ENCODE assay signal across 2 cellular contexts in the genomic region with DNA sequence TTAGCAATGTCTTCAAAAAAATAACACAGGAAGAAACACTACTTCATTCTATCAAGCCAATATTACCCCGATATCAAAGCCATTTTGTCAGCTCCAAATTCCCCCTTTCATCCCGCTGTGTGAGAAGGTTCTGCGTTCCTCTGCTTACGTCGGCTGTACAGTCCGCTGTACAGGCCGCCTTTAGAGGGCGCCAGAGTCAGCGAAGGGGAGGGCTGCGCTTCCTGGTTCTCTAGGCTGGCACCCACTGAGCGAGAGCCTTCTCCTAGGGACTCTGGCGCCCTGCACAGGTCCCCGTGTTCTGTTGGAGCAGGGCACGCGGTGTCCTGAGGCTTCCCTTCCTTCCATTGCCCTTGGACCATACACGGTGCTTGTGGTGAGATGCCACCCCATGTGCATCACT.
A peak's percentile ranks its signal among the peaks of the same experiment; 100 is the strongest.
TF ChIP-seq lines count a peak whose summit lies in the region.

No MANE protein-coding gene starts in this region.

TF ChIP-seq in HepG2, 621 proteins besides CTCF, POLR2A, EP300 and RAD21 (continued from another document):
- TF ChIP-seq, protein P1, sequence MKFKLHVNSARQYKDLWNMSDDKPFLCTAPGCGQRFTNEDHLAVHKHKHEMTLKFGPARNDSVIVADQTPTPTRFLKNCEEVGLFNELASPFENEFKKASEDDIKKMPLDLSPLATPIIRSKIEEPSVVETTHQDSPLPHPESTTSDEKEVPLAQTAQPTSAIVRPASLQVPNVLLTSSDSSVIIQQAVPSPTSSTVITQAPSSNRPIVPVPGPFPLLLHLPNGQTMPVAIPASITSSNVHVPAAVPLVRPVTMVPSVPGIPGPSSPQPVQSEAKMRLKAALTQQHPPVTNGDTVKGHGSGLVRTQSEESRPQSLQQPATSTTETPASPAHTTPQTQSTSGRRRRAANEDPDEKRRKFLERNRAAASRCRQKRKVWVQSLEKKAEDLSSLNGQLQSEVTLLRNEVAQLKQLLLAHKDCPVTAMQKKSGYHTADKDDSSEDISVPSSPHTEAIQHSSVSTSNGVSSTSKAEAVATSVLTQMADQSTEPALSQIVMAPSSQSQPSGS (CRISPR knock-in tag; IDR thresholded peaks at IDR 0.05), result no peak
- no peak for TF ChIP-seq ZZZ3 (CRISPR knock-in tag; IDR thresholded peaks at IDR 0.05; ENCODE audit: borderline replicate concordance)
- TF ChIP-seq SRY (CRISPR knock-in tag; IDR thresholded peaks at IDR 0.05), result no peak
- no peak for TF ChIP-seq ISX (CRISPR knock-in tag; conservative IDR thresholded peaks at IDR 0.05)
- TF ChIP-seq SATB2 (CRISPR knock-in tag; IDR thresholded peaks at IDR 0.05), result no peak
- TF ChIP-seq TAF15 (IDR thresholded peaks at IDR 0.05; ENCODE audit: low read depth, low read length, poor library complexity, severe bottlenecking), result no peak
- TF ChIP-seq, protein P2, sequence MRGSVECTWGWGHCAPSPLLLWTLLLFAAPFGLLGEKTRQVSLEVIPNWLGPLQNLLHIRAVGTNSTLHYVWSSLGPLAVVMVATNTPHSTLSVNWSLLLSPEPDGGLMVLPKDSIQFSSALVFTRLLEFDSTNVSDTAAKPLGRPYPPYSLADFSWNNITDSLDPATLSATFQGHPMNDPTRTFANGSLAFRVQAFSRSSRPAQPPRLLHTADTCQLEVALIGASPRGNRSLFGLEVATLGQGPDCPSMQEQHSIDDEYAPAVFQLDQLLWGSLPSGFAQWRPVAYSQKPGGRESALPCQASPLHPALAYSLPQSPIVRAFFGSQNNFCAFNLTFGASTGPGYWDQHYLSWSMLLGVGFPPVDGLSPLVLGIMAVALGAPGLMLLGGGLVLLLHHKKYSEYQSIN (CRISPR knock-in tag; IDR thresholded peaks at IDR 0.05; ENCODE audit: borderline replicate concordance), result no peak
- TF ChIP-seq, protein P3, sequence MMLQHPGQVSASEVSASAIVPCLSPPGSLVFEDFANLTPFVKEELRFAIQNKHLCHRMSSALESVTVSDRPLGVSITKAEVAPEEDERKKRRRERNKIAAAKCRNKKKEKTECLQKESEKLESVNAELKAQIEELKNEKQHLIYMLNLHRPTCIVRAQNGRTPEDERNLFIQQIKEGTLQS (CRISPR knock-in tag; IDR thresholded peaks at IDR 0.05), result no peak
- no peak for TF ChIP-seq FOXK1 (CRISPR knock-in tag; IDR thresholded peaks at IDR 0.05; ENCODE audit: borderline replicate concordance, low read depth)

TF ChIP-seq in K562, 482 proteins besides CTCF, POLR2A, EP300 and RAD21 (continued from another document):
- TF ChIP-seq, protein P4, sequence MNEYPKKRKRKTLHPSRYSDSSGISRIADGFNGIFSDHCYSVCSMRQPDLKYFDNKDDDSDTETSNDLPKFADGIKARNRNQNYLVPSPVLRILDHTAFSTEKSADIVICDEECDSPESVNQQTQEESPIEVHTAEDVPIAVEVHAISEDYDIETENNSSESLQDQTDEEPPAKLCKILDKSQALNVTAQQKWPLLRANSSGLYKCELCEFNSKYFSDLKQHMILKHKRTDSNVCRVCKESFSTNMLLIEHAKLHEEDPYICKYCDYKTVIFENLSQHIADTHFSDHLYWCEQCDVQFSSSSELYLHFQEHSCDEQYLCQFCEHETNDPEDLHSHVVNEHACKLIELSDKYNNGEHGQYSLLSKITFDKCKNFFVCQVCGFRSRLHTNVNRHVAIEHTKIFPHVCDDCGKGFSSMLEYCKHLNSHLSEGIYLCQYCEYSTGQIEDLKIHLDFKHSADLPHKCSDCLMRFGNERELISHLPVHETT (CRISPR knock-in tag; conservative IDR thresholded peaks at IDR 0.05 in 1 of 2, IDR thresholded peaks at IDR 0.05 in 1 of 2), result no peak
- TF ChIP-seq BCL6 (CRISPR knock-in tag; IDR thresholded peaks at IDR 0.05), result no peak
- no peak for TF ChIP-seq ATF7 (IDR thresholded peaks at IDR 0.05)
- TF ChIP-seq, protein P5, sequence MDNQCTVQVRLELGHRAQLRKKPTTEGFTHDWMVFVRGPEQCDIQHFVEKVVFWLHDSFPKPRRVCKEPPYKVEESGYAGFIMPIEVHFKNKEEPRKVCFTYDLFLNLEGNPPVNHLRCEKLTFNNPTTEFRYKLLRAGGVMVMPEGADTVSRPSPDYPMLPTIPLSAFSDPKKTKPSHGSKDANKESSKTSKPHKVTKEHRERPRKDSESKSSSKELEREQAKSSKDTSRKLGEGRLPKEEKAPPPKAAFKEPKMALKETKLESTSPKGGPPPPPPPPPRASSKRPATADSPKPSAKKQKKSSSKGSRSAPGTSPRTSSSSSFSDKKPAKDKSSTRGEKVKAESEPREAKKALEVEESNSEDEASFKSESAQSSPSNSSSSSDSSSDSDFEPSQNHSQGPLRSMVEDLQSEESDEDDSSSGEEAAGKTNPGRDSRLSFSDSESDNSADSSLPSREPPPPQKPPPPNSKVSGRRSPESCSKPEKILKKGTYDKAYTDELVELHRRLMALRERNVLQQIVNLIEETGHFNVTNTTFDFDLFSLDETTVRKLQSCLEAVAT (IDR thresholded peaks at IDR 0.05), result no peak
- TF ChIP-seq SRSF9 (IDR thresholded peaks at IDR 0.05; ENCODE audit: borderline replicate concordance, low read depth, low read length), result no peak
- TF ChIP-seq, protein P6, sequence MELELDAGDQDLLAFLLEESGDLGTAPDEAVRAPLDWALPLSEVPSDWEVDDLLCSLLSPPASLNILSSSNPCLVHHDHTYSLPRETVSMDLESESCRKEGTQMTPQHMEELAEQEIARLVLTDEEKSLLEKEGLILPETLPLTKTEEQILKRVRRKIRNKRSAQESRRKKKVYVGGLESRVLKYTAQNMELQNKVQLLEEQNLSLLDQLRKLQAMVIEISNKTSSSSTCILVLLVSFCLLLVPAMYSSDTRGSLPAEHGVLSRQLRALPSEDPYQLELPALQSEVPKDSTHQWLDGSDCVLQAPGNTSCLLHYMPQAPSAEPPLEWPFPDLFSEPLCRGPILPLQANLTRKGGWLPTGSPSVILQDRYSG (tag; conservative IDR thresholded peaks at IDR 0.05; ENCODE audit: low read depth), result no peak
- TF ChIP-seq FUS (optimal IDR thresholded peaks at IDR 0.05; ENCODE audit: low read depth, low read length), result no peak
- TF ChIP-seq ATF1 (CRISPR knock-in tag; IDR thresholded peaks at IDR 0.05), result no peak
- TF ChIP-seq ATF1 (tag; IDR thresholded peaks at IDR 0.05), result peak; percentile 40; the same call in 1 of the 2 replicates
- peak; percentile 38; the same call in 1 of the 2 replicates for TF ChIP-seq KLF16 (IDR thresholded peaks at IDR 0.05)
- no peak for TF ChIP-seq KHSRP (IDR thresholded peaks at IDR 0.05)
- TF ChIP-seq ZFP36 (IDR thresholded peaks at IDR 0.05; ENCODE audit: low read depth, low read length, partially characterized antibody), result no peak
- TF ChIP-seq ZNF785 (CRISPR knock-in tag; IDR thresholded peaks at IDR 0.05), result no peak
- no peak for TF ChIP-seq ZNF707 (CRISPR knock-in tag; conservative IDR thresholded peaks at IDR 0.05)
- TF ChIP-seq ZNF583 (CRISPR knock-in tag; IDR thresholded peaks at IDR 0.05), result no peak
- no peak for TF ChIP-seq MCM7 (IDR thresholded peaks at IDR 0.05)
- no peak for TF ChIP-seq ARID1B (IDR thresholded peaks at IDR 0.05)
- TF ChIP-seq, protein P7, sequence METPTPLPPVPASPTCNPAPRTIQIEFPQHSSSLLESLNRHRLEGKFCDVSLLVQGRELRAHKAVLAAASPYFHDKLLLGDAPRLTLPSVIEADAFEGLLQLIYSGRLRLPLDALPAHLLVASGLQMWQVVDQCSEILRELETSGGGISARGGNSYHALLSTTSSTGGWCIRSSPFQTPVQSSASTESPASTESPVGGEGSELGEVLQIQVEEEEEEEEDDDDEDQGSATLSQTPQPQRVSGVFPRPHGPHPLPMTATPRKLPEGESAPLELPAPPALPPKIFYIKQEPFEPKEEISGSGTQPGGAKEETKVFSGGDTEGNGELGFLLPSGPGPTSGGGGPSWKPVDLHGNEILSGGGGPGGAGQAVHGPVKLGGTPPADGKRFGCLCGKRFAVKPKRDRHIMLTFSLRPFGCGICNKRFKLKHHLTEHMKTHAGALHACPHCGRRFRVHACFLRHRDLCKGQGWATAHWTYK (CRISPR knock-in tag; IDR thresholded peaks at IDR 0.05), result no peak
- no peak for TF ChIP-seq ZNF3 (CRISPR knock-in tag; IDR thresholded peaks at IDR 0.05)
- no peak for TF ChIP-seq CBX3 (IDR thresholded peaks at IDR 0.05; ENCODE audit: borderline replicate concordance in 1 of 2, low read length in 2 of 2)
- TF ChIP-seq, protein P8, sequence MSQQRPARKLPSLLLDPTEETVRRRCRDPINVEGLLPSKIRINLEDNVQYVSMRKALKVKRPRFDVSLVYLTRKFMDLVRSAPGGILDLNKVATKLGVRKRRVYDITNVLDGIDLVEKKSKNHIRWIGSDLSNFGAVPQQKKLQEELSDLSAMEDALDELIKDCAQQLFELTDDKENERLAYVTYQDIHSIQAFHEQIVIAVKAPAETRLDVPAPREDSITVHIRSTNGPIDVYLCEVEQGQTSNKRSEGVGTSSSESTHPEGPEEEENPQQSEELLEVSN (IDR thresholded peaks at IDR 0.05; ENCODE audit: borderline replicate concordance in 1 of 2, extremely low read depth in 1 of 2, insufficient read depth in 1 of 2, insufficient read length in 1 of 2, low read depth in 1 of 2, low read length in 1 of 2, poor library complexity in 1 of 2, severe bottlenecking in 1 of 2), result no peak
- no peak for TF ChIP-seq SMARCA5 (IDR thresholded peaks at IDR 0.05)
- TF ChIP-seq ZBED1 (IDR thresholded peaks at IDR 0.05), result no peak
- TF ChIP-seq RFX7 (CRISPR knock-in tag; IDR thresholded peaks at IDR 0.05), result no peak
- TF ChIP-seq ZNF174 (CRISPR knock-in tag; IDR thresholded peaks at IDR 0.05), result no peak
- no peak for TF ChIP-seq SRSF3 (IDR thresholded peaks at IDR 0.05; ENCODE audit: insufficient read depth, low read length)
- TF ChIP-seq, protein P9, sequence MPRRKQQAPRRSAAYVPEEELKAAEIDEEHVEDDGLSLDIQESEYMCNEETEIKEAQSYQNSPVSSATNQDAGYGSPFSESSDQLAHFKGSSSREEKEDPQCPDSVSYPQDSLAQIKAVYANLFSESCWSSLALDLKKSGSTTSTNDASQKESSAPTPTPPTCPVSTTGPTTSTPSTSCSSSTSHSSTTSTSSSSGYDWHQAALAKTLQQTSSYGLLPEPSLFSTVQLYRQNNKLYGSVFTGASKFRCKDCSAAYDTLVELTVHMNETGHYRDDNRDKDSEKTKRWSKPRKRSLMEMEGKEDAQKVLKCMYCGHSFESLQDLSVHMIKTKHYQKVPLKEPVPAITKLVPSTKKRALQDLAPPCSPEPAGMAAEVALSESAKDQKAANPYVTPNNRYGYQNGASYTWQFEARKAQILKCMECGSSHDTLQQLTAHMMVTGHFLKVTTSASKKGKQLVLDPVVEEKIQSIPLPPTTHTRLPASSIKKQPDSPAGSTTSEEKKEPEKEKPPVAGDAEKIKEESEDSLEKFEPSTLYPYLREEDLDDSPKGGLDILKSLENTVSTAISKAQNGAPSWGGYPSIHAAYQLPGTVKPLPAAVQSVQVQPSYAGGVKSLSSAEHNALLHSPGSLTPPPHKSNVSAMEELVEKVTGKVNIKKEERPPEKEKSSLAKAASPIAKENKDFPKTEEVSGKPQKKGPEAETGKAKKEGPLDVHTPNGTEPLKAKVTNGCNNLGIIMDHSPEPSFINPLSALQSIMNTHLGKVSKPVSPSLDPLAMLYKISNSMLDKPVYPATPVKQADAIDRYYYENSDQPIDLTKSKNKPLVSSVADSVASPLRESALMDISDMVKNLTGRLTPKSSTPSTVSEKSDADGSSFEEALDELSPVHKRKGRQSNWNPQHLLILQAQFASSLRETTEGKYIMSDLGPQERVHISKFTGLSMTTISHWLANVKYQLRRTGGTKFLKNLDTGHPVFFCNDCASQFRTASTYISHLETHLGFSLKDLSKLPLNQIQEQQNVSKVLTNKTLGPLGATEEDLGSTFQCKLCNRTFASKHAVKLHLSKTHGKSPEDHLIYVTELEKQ (CRISPR knock-in tag; IDR thresholded peaks at IDR 0.05), result no peak
TF ChIP-seq in K562: peak in this region for 8.
